In genomic region chr17:71801301-71801700, GRCh38 we compare ENCODE assay signal across 18 cellular contexts.
DNase-seq lines count a peak whose midpoint lies in the region; ATAC-seq lines count a peak whose summit lies in the region.
"Had no signal": no experiment of that assay in that cellular context is flagged by ENCODE, and none has a peak within 500 bp of the region (broad histone marks: within the 10 kb centered on the region; RNA-seq: fewer than 3 reads in every experiment).

No MANE protein-coding gene starts in this region.

- H3K4me1 ChIP-seq in skeletal muscle satellite cell (ENCODE audit: control insufficient read depth, insufficient read depth, low read length) = peaks cover 8% of the 10 kb centered on the region
- H3K4me1 ChIP-seq: BLaER1 treated with 17β-estradiol and CSF1 and Interleukin-3, amounts not matched to agents 10 nM and 100 nM; right atrium auricular region had no signal

- CTCF ChIA-PET in activated CD4-positive, alpha-beta T cell treated with anti-CD3 and anti-CD28 coated beads for 36 hours (lab: Charles Lee) = no interaction called here

- ATAC-seq in activated CD4-positive, alpha-beta T cell treated with anti-CD3 and anti-CD28 coated beads for 36 hours = no peak
- ATAC-seq: activated T-cell treated with anti-CD3 and anti-CD28 coated beads, Interleukin-2, amount 50 U/mL, for 72 hours; HepG2 had no signal

- no peak overlapping the region for H3K4me3 ChIP-seq in skeletal muscle satellite cell (ENCODE audit: low read length)
- H3K4me3 ChIP-seq: BLaER1 treated with 17β-estradiol and CSF1 and Interleukin-3, amounts not matched to agents 10 nM and 100 nM; right atrium auricular region had no signal

- peaks cover 8% of the 10 kb centered on the region for H3K9me3 Mint-ChIP-seq in activated CD4-positive, alpha-beta T cell treated with anti-CD3 and anti-CD28 coated beads for 36 hours (ENCODE audit: low read depth)
- H3K9me3 Mint-ChIP-seq: central memory CD8-positive, alpha-beta T cell had no signal

- H3K4me3 Mint-ChIP-seq in activated CD4-positive, alpha-beta T cell treated with anti-CD3 and anti-CD28 coated beads for 36 hours = no peak overlapping the region
- H3K4me3 Mint-ChIP-seq: activated CD4-positive, alpha-beta memory T cell treated with anti-CD3 and anti-CD28 coated beads, Interleukin-2, amount 10 ng/mL, durations not matched to agents 7 days and 5 days; activated naive CD8-positive, alpha-beta T cell treated with anti-CD3 and anti-CD28 coated beads for 36 hours; activated T-cell treated with anti-CD3 and anti-CD28 coated beads, Interleukin-2, amount 50 U/mL, for 72 hours; central memory CD8-positive, alpha-beta T cell had no signal

- H3K27ac Mint-ChIP-seq in activated CD4-positive, alpha-beta T cell treated with anti-CD3 and anti-CD28 coated beads for 36 hours = no peak overlapping the region
- H3K27ac Mint-ChIP-seq: activated CD4-positive, alpha-beta memory T cell treated with anti-CD3 and anti-CD28 coated beads, Interleukin-2, amount 10 ng/mL, durations not matched to agents 7 days and 5 days; activated naive CD8-positive, alpha-beta T cell treated with anti-CD3 and anti-CD28 coated beads for 36 hours; activated T-cell treated with anti-CD3 and anti-CD28 coated beads, Interleukin-2, amount 50 U/mL, for 72 hours had no signal

- H3K27me3 ChIP-seq in skeletal muscle satellite cell (ENCODE audit: control insufficient read depth, insufficient read depth, low read length) = no peaks in the 10 kb centered on the region
- H3K27me3 ChIP-seq: BLaER1 treated with 17β-estradiol and CSF1 and Interleukin-3, amounts not matched to agents 10 nM and 100 nM; right atrium auricular region had no signal

- H3K4me1 Mint-ChIP-seq in activated CD4-positive, alpha-beta T cell treated with anti-CD3 and anti-CD28 coated beads for 36 hours = no peaks in the 10 kb centered on the region
- H3K4me1 Mint-ChIP-seq: activated CD4-positive, alpha-beta memory T cell treated with anti-CD3 and anti-CD28 coated beads, Interleukin-2, amount 10 ng/mL, durations not matched to agents 7 days and 5 days; activated naive CD8-positive, alpha-beta T cell treated with anti-CD3 and anti-CD28 coated beads for 36 hours; central memory CD8-positive, alpha-beta T cell had no signal

- POLR2A ChIA-PET in activated CD4-positive, alpha-beta T cell treated with anti-CD3 and anti-CD28 coated beads for 36 hours (lab: Charles Lee) = no interaction called here

- no peak overlapping the region for H3K9ac ChIP-seq in skeletal muscle satellite cell (ENCODE audit: low read depth, low read length)
- H3K9ac ChIP-seq: BLaER1 treated with 17β-estradiol and CSF1 and Interleukin-3, amounts not matched to agents 10 nM and 100 nM had no signal

- peak; percentile 7 for DNase-seq in Daoy (ENCODE audit: low read depth)
- DNase-seq in amygdala (lab: John Stamatoyannopoulos, UW) = peak in 29 of 56 donors; percentile 3 to 66 (median 13)
- peak in 26 of 42 donors; percentile 9 to 77 (median 36) for DNase-seq in head of caudate nucleus
- no peak for DNase-seq in stimulated activated naive CD4-positive, alpha-beta T cell (lab: John Stamatoyannopoulos, UW)
- no peak for DNase-seq in GOT3 (lab: John Stamatoyannopoulos, UW)
- no peak for DNase-seq in stimulated activated CD4-positive, alpha-beta T cell treated with anti-CD3 and anti-CD28 coated beads, Interleukin-1b, Interleukin-23, amount 100 ng/mL, for 48 hours
- no peak for DNase-seq in activated CD4-positive, alpha-beta T cell treated with anti-CD3 and anti-CD28 coated beads for 36 hours
- DNase-seq: activated CD4-positive, alpha-beta memory T cell treated with anti-CD3 and anti-CD28 coated beads, Interleukin-2, amount 10 ng/mL, durations not matched to agents 7 days and 5 days; activated naive CD8-positive, alpha-beta T cell treated with anti-CD3 and anti-CD28 coated beads for 36 hours; activated T-cell treated with anti-CD3 and anti-CD28 coated beads, Interleukin-2, amount 50 U/mL, for 72 hours; islet precursor cell; mesenchymal stem cell; NCI-H774 had no signal

- peak overlapping the region; percentile 17 for H3K4me2 ChIP-seq in skeletal muscle satellite cell (ENCODE audit: low read length)
- H3K4me2 ChIP-seq: BLaER1 treated with 17β-estradiol and CSF1 and Interleukin-3, amounts not matched to agents 10 nM and 100 nM had no signal

- no peaks in the 10 kb centered on the region for H3K27me3 Mint-ChIP-seq in activated CD4-positive, alpha-beta T cell treated with anti-CD3 and anti-CD28 coated beads for 36 hours
- H3K27me3 Mint-ChIP-seq: activated CD4-positive, alpha-beta memory T cell treated with anti-CD3 and anti-CD28 coated beads, Interleukin-2, amount 10 ng/mL, durations not matched to agents 7 days and 5 days; activated naive CD8-positive, alpha-beta T cell treated with anti-CD3 and anti-CD28 coated beads for 36 hours; central memory CD8-positive, alpha-beta T cell had no signal

- no peaks in the 10 kb centered on the region for H3K9me3 ChIP-seq in skeletal muscle satellite cell (replicated peaks; ENCODE audit: low read length)
- H3K9me3 ChIP-seq: BLaER1 treated with 17β-estradiol and CSF1 and Interleukin-3, amounts not matched to agents 10 nM and 100 nM; right atrium auricular region had no signal

- H3K36me3 ChIP-seq in skeletal muscle satellite cell (ENCODE audit: insufficient read depth, low read length) = no peaks in the 10 kb centered on the region
- H3K36me3 ChIP-seq: BLaER1 treated with 17β-estradiol and CSF1 and Interleukin-3, amounts not matched to agents 10 nM and 100 nM; right atrium auricular region had no signal

- no peaks in the 10 kb centered on the region for H3K36me3 Mint-ChIP-seq in activated CD4-positive, alpha-beta T cell treated with anti-CD3 and anti-CD28 coated beads for 36 hours (ENCODE audit: low read depth)
- H3K36me3 Mint-ChIP-seq: activated naive CD8-positive, alpha-beta T cell treated with anti-CD3 and anti-CD28 coated beads for 36 hours had no signal

- intact Hi-C loops in head of caudate nucleus (cut with DNase I) = no loop called here
- intact Hi-C loops in activated CD4-positive, alpha-beta T cell treated with anti-CD3 and anti-CD28 coated beads for 36 hours (cut with DNase I, micrococcal nuclease) = no loop called here

Comparison
In these comparisons a context has a peak if more than half of its experiments do, and no peak if none do; other contexts are left out.
1. DNase-seq: peak in Daoy (single experiment), amygdala (29 of 56) and head of caudate nucleus (26 of 42); none in stimulated activated naive CD4-positive, alpha-beta T cell (0 of 6), GOT3 (single experiment), stimulated activated CD4-positive, alpha-beta T cell treated with anti-CD3 and anti-CD28 coated beads, Interleukin-1b, Interleukin-23, amount 100 ng/mL, for 48 hours (single experiment) and activated CD4-positive, alpha-beta T cell treated with anti-CD3 and anti-CD28 coated beads for 36 hours (single experiment).